ENCODE assay signal across 29 cellular contexts in the genomic region with DNA sequence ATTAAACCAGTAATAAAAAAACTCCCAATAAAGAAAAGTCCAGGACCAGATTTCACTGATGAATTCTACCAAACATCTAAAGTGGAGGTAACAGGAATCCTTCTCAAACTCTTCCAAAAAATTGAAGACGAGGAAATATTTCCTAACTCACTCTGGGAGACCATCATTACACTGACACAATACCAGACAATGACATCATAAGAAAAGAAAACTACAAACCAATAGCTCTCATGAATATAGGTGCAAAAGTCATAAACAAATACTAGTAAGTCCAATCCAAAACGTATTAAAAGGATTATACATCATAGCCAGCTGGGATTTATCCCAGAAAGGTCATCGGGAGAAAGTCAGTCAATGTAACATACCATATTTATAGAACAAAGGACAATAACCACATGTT.
"Had no signal": no experiment of that assay in that cellular context is flagged by ENCODE, and none has a peak within 500 bp of the region (broad histone marks: within the 10 kb centered on the region; RNA-seq: fewer than 3 reads in every experiment).

No MANE protein-coding gene starts in this region.

- H3K36me3 ChIP-seq: stomach, suprapubic skin, thoracic aorta, thyroid gland, tibial artery, tibial nerve, transverse colon, upper lobe of left lung, upper lobe of right lung, uterus, vagina had no signal

- ATAC-seq: stimulated activated effector memory CD8-positive, alpha-beta T cell treated with anti-CD3 and anti-CD28 coated beads, Interleukin-12 subunit alpha, Interleukin-12 subunit beta, amount 100 ng/mL, for 72 hours; stimulated activated memory B cell treated with anti-CD40 and anti-IgM and Interleukin-4, amounts not matched to agents 10 μg/mL and 1 μg/mL and 100 μg/mL, for 72 hours; stimulated activated naive B cell treated with anti-CD40 and anti-IgM and Interleukin-4, amounts not matched to agents 10 μg/mL and 1 μg/mL and 100 μg/mL, for 72 hours; stimulated activated naive CD8-positive, alpha-beta T cell treated with anti-CD3 and anti-CD28 coated beads, Interleukin-15, amount 100 ng/mL, for 72 hours; stimulated activated naive CD8-positive, alpha-beta T cell treated with anti-CD3 and anti-CD28 coated beads, Interleukin-15, Interleukin-2, amounts not matched to agents 100 U/mL and 50 U/mL, for 24 hours; upper lobe of right lung had no signal

- H3K4me3 Mint-ChIP-seq: stimulated activated effector memory CD8-positive, alpha-beta T cell treated with anti-CD3 and anti-CD28 coated beads, Interleukin-12 subunit alpha, Interleukin-12 subunit beta, amount 100 ng/mL, for 72 hours; stimulated activated memory B cell treated with anti-CD40 and anti-IgM and Interleukin-4, amounts not matched to agents 10 μg/mL and 1 μg/mL and 100 μg/mL, for 72 hours; stimulated activated naive B cell treated with anti-CD40 and anti-IgM and Interleukin-4, amounts not matched to agents 10 μg/mL and 1 μg/mL and 100 μg/mL, for 72 hours; stimulated activated naive CD8-positive, alpha-beta T cell treated with anti-CD3 and anti-CD28 coated beads, Interleukin-15, amount 100 ng/mL, for 72 hours; stimulated activated naive CD8-positive, alpha-beta T cell treated with anti-CD3 and anti-CD28 coated beads, Interleukin-15, Interleukin-2, amounts not matched to agents 100 ng/mL and 50 ng/mL, for 24 hours; type B pancreatic cell had no signal

- H3K9me3 Mint-ChIP-seq: stimulated activated effector memory CD8-positive, alpha-beta T cell treated with anti-CD3 and anti-CD28 coated beads, Interleukin-12 subunit alpha, Interleukin-12 subunit beta, amount 100 ng/mL, for 72 hours; stimulated activated memory B cell treated with anti-CD40 and anti-IgM and Interleukin-4, amounts not matched to agents 10 μg/mL and 1 μg/mL and 100 μg/mL, for 72 hours; stimulated activated naive B cell treated with anti-CD40 and anti-IgM and Interleukin-4, amounts not matched to agents 10 μg/mL and 1 μg/mL and 100 μg/mL, for 72 hours; stimulated activated naive CD8-positive, alpha-beta T cell treated with anti-CD3 and anti-CD28 coated beads, Interleukin-15, amount 100 ng/mL, for 72 hours; stimulated activated naive CD8-positive, alpha-beta T cell treated with anti-CD3 and anti-CD28 coated beads, Interleukin-15, Interleukin-2, amounts not matched to agents 100 ng/mL and 50 ng/mL, for 24 hours; type B pancreatic cell had no signal

- H3K27ac Mint-ChIP-seq: stimulated activated effector memory CD8-positive, alpha-beta T cell treated with anti-CD3 and anti-CD28 coated beads, Interleukin-12 subunit alpha, Interleukin-12 subunit beta, amount 100 ng/mL, for 72 hours; stimulated activated memory B cell treated with anti-CD40 and anti-IgM and Interleukin-4, amounts not matched to agents 10 μg/mL and 1 μg/mL and 100 μg/mL, for 72 hours; stimulated activated naive B cell treated with anti-CD40 and anti-IgM and Interleukin-4, amounts not matched to agents 10 μg/mL and 1 μg/mL and 100 μg/mL, for 72 hours; stimulated activated naive CD8-positive, alpha-beta T cell treated with anti-CD3 and anti-CD28 coated beads, Interleukin-15, amount 100 ng/mL, for 72 hours; stimulated activated naive CD8-positive, alpha-beta T cell treated with anti-CD3 and anti-CD28 coated beads, Interleukin-15, Interleukin-2, amounts not matched to agents 100 ng/mL and 50 ng/mL, for 24 hours; type B pancreatic cell had no signal

- FAIRE-seq: urothelium cell line had no signal

- H3K4me1 ChIP-seq: stomach, suprapubic skin, testis, thyroid gland, tibial artery, tibial nerve, transverse colon, upper lobe of left lung, upper lobe of right lung, uterus, vagina had no signal

- H3K9me3 ChIP-seq: suprapubic skin, testis, thoracic aorta, thyroid gland, tibial artery, transverse colon, upper lobe of left lung, upper lobe of right lung, uterus, vagina had no signal

- H3K27me3 ChIP-seq: testis, thyroid gland, tibial nerve, uterus, vagina had no signal

- H3K4me3 ChIP-seq: stomach, suprapubic skin, testis, thoracic aorta, thyroid gland, tibial artery, tibial nerve, transverse colon, upper lobe of left lung, upper lobe of right lung, uterus, vagina had no signal

- H3K27me3 Mint-ChIP-seq: type B pancreatic cell had no signal

- DNase-seq: stimulated activated CD4-positive, alpha-beta T cell treated with anti-CD3 and anti-CD28 coated beads, Interleukin-2, amount 100 ng/mL, for 48 hours; stimulated activated CD4-positive, alpha-beta T cell treated with anti-CD3 and anti-CD28 coated beads, Interleukin-4, amount 100 ng/mL, for 1 hour; stimulated activated CD4-positive, alpha-beta T cell treated with anti-CD3 and anti-CD28 coated beads, Interleukin-4, amount 100 ng/mL, for 24 hours; stimulated activated CD4-positive, alpha-beta T cell treated with anti-CD3 and anti-CD28 coated beads, Interleukin-4, amount 100 ng/mL, for 4 hours; stimulated activated CD8-positive, alpha-beta memory T cell treated with anti-CD3 and anti-CD28 coated beads, Interleukin-4, amount 100 ng/mL, for 48 hours; stimulated activated naive B cell treated with anti-CD40 and anti-IgM and Interleukin-4, amounts not matched to agents 10 μg/mL and 1 μg/mL and 100 μg/mL, for 72 hours; stimulated activated naive CD4-positive, alpha-beta T cell; stimulated activated naive CD4-positive, alpha-beta T cell treated with Interleukin-2 at 50 U/mL for 16 hours; stimulated activated naive CD8-positive, alpha-beta T cell treated with anti-CD3 and anti-CD28 coated beads, Interleukin-15, amount 100 ng/mL, for 72 hours; stimulated activated naive CD8-positive, alpha-beta T cell treated with anti-CD3 and anti-CD28 coated beads, Interleukin-15, Interleukin-2, amounts not matched to agents 100 U/mL and 50 U/mL, for 24 hours; stomach; substantia nigra; testis; thyroid gland; tibial artery; transverse colon; trophoblast cell; upper lobe of left lung; upper lobe of right lung; uterus had no signal

- H3K27ac ChIP-seq: stomach, suprapubic skin, testis, thoracic aorta, thyroid gland, tibial artery, tibial nerve, transverse colon, upper lobe of left lung, upper lobe of right lung, uterus, vagina had no signal

- H3K4me1 Mint-ChIP-seq: stimulated activated effector memory CD8-positive, alpha-beta T cell treated with anti-CD3 and anti-CD28 coated beads, Interleukin-12 subunit alpha, Interleukin-12 subunit beta, amount 100 ng/mL, for 72 hours; stimulated activated memory B cell treated with anti-CD40 and anti-IgM and Interleukin-4, amounts not matched to agents 10 μg/mL and 1 μg/mL and 100 μg/mL, for 72 hours; stimulated activated naive B cell treated with anti-CD40 and anti-IgM and Interleukin-4, amounts not matched to agents 10 μg/mL and 1 μg/mL and 100 μg/mL, for 72 hours; stimulated activated naive CD8-positive, alpha-beta T cell treated with anti-CD3 and anti-CD28 coated beads, Interleukin-15, amount 100 ng/mL, for 72 hours had no signal

- H3K36me3 Mint-ChIP-seq: stimulated activated effector memory CD8-positive, alpha-beta T cell treated with anti-CD3 and anti-CD28 coated beads, Interleukin-12 subunit alpha, Interleukin-12 subunit beta, amount 100 ng/mL, for 72 hours; stimulated activated memory B cell treated with anti-CD40 and anti-IgM and Interleukin-4, amounts not matched to agents 10 μg/mL and 1 μg/mL and 100 μg/mL, for 72 hours; stimulated activated naive B cell treated with anti-CD40 and anti-IgM and Interleukin-4, amounts not matched to agents 10 μg/mL and 1 μg/mL and 100 μg/mL, for 72 hours; type B pancreatic cell had no signal
